8 cellular contexts compared by ENCODE assay signal in genomic region chr9:109918359-109919163, GRCh38.
DNase-seq lines count a peak whose midpoint lies in the region; ATAC-seq and TF ChIP-seq lines count a peak whose summit lies in the region.

No MANE protein-coding gene starts in this region.

- no peak for TF ChIP-seq POLR2A in Peyer's patch (IDR thresholded peaks at IDR 0.05)

- peak in 2 of 3 donors; percentile 51 to 70 for DNase-seq in Peyer's patch
- DNase-seq in right atrium auricular region (ENCODE audit: low spot score), result no peak
- DNase-seq in HAP-1 (ENCODE audit: low spot score in 2 of 2), result no peak
- DNase-seq in OCI-M1 (lab: John Stamatoyannopoulos, UW), result no peak
- DNase-seq in NK-92 (lab: John Stamatoyannopoulos, UW; ENCODE audit: unreplicated experiment), result no peak

- no peak overlapping the region; a peak in 2 of 22 replicates for H3K27ac ChIP-seq in BLaER1 treated with 17β-estradiol and CSF1 and Interleukin-3, amounts not matched to agents 10 nM and 100 nM
- H3K27ac ChIP-seq in Peyer's patch (peak overlapping the region in 3 of 4 donors; percentile 7 to 79 (median 79)), right atrium auricular region (peak overlapping the region; percentile 5 to 42)

- H4K20me1 ChIP-seq in BLaER1 treated with 17β-estradiol and CSF1 and Interleukin-3, amounts not matched to agents 10 nM and 100 nM, result no peaks in the 10 kb centered on the region

- no peaks in the 10 kb centered on the region for H3K36me3 ChIP-seq in BLaER1 treated with 17β-estradiol and CSF1 and Interleukin-3, amounts not matched to agents 10 nM and 100 nM
- H3K36me3 ChIP-seq in Peyer's patch (no peaks in the 10 kb centered on the region), right atrium auricular region (peaks cover 2% of the 10 kb centered on the region), HAP-1 (replicated peaks) (no peaks in the 10 kb centered on the region)

- H3K4me3 ChIP-seq in BLaER1 treated with 17β-estradiol and CSF1 and Interleukin-3, amounts not matched to agents 10 nM and 100 nM, result peak overlapping the region in 1 of 10 experiments; percentile 34; a peak in 2 of 20 replicates
- peak overlapping the region in 1 of 4 donors; percentile 2 for H3K4me3 ChIP-seq in Peyer's patch
- H3K4me3 ChIP-seq in right atrium auricular region, result no peak overlapping the region
- H3K4me3 ChIP-seq in HAP-1, result no peak overlapping the region

- peak; percentile 73 for ATAC-seq in GM19372 (IDR thresholded peaks at IDR 0.05; ENCODE audit: low read depth, unreplicated experiment)
- peak; percentile 65 for ATAC-seq in HG03378 (IDR thresholded peaks at IDR 0.05; ENCODE audit: unreplicated experiment)

- H3K9ac ChIP-seq in BLaER1 treated with 17β-estradiol and CSF1 and Interleukin-3, amounts not matched to agents 10 nM and 100 nM, result 0 out of 22 replicates have a peak overlapping the region, but pooled peaks of 1 of the 11 experiments have one; percentile 12

- H3K4me1 ChIP-seq in BLaER1 treated with 17β-estradiol and CSF1 and Interleukin-3, amounts not matched to agents 10 nM and 100 nM, result peaks cover 11 to 41% (median 31%) of the 10 kb centered on the region in 10 experiments; a peak in 19 of 20 replicates
- H3K4me1 ChIP-seq in Peyer's patch (peaks cover 3 to 24% (median 7%) of the 10 kb centered on the region in 4 donors), right atrium auricular region (peaks cover 0 to 47% of the 10 kb centered on the region in 2 donors), HAP-1 (no peaks in the 10 kb centered on the region)

- H3K9me3 ChIP-seq in BLaER1 treated with 17β-estradiol and CSF1 and Interleukin-3, amounts not matched to agents 10 nM and 100 nM (replicated peaks in 1 of 11), result 0 out of 22 replicates have a peak, but pooled peaks cover 0 to 5% (median 0%) of the 10 kb centered on the region in 11 experiments
- H3K9me3 ChIP-seq in Peyer's patch (no peaks in the 10 kb centered on the region), right atrium auricular region (no peaks in the 10 kb centered on the region), HAP-1 (no peaks in the 10 kb centered on the region)

- H3K27me3 ChIP-seq in BLaER1 treated with 17β-estradiol and CSF1 and Interleukin-3, amounts not matched to agents 10 nM and 100 nM, result no peaks in the 10 kb centered on the region
- H3K27me3 ChIP-seq in Peyer's patch (no peaks in the 10 kb centered on the region), right atrium auricular region (no peaks in the 10 kb centered on the region), HAP-1 (ENCODE audit: low read depth) (no peaks in the 10 kb centered on the region)

- TF ChIP-seq CTCF in Peyer's patch (IDR thresholded peaks at IDR 0.05), result no peak
- no peak for TF ChIP-seq CTCF in right atrium auricular region (IDR thresholded peaks at IDR 0.05)

- peak overlapping the region; percentile 36 to 88 (median 73) for H3K4me2 ChIP-seq in BLaER1 treated with 17β-estradiol and CSF1 and Interleukin-3, amounts not matched to agents 10 nM and 100 nM

- in situ Hi-C loops in HAP-1 (cut with MboI; ENCODE audit: low sequenced_read_pairs), result no loop called here

Comparison
In these comparisons a context has a peak if more than half of its experiments do, and no peak if none do; other contexts are left out.
1. H3K27ac ChIP-seq: peak in Peyer's patch (3 of 4) and right atrium auricular region (2 of 2); none in BLaER1 treated with 17β-estradiol and CSF1 and Interleukin-3, amounts not matched to agents 10 nM and 100 nM (0 of 11).
2. DNase-seq: peak in Peyer's patch (2 of 3); none in right atrium auricular region (single experiment), HAP-1 (0 of 2), OCI-M1 (single experiment) and NK-92 (single experiment).